ENCODE assay signal across 27 cellular contexts in the genomic region with DNA sequence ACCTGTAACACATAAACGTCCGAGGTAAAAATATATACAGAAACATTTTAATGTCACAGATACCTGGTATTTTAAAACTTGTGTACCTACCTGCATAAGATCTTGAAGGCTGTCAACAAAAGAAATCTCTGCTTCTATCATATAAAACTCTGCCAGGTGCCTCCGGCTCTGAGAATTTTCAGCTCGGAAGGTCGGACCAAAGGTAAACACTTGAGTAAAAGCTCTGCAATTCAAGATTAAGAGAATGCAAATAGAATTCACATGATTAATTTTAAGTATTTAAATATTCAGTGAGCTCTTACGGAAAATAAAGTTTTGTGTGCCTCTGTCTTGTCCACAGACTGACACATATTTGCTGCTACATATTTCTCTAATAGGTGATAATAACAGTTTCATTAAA.
"Had no signal": no experiment of that assay in that cellular context is flagged by ENCODE, and none has a peak within 500 bp of the region (broad histone marks: within the 10 kb centered on the region; RNA-seq: fewer than 3 reads in every experiment).

No MANE protein-coding gene starts in this region.

- H3K79me2 ChIP-seq: parathyroid adenoma had no signal

- H3K4me1 ChIP-seq: spleen, testis had no signal

- H3K9ac ChIP-seq: neural progenitor cell, parathyroid adenoma had no signal

- ATAC-seq: natural killer cell; psoas muscle; right cardiac atrium; sciatic nerve; stimulated activated memory B cell treated with anti-CD40 and anti-IgM and Interleukin-4, amounts not matched to agents 10 μg/mL and 1 μg/mL and 100 μg/mL, for 72 hours; stimulated activated naive CD8-positive, alpha-beta T cell treated with anti-CD3 and anti-CD28 coated beads, Interleukin-15, amount 100 ng/mL, for 72 hours; stimulated activated naive CD8-positive, alpha-beta T cell treated with anti-CD3 and anti-CD28 coated beads, Interleukin-15, Interleukin-2, amounts not matched to agents 100 U/mL and 50 U/mL, for 24 hours had no signal

- H3K27ac ChIP-seq: neural progenitor cell, ovary, parathyroid adenoma, psoas muscle, skin epidermis, spleen, suprapubic skin, testis, tibial artery, transverse colon, vagina had no signal

- H3K9me3 ChIP-seq: ovary, psoas muscle, spleen, suprapubic skin, testis, tibial artery, transverse colon, vagina had no signal

- H3K4me3 ChIP-seq: neural progenitor cell, ovary, psoas muscle, skin epidermis, smooth muscle cell, spleen, suprapubic skin, testis, tibial artery, transverse colon, vagina had no signal

- H3K27me3 ChIP-seq: neural progenitor cell, ovary, spleen, suprapubic skin, testis, tibial artery, transverse colon, vagina had no signal

- H3K36me3 ChIP-seq: neural progenitor cell, ovary, transverse colon had no signal

- H2AFZ ChIP-seq: neural progenitor cell, parathyroid adenoma had no signal

- H3K4me2 ChIP-seq: neural progenitor cell, smooth muscle cell had no signal

- DNase-seq: natural killer cell; occipital lobe; ovary; posterior cingulate gyrus; psoas muscle; right cardiac atrium; spleen; stimulated activated CD4-positive, alpha-beta T cell treated with anti-CD3 and anti-CD28 coated beads, Interleukin-12 subunit alpha, Interleukin-12 subunit beta, amount 100 ng/mL, for 4 hours; stimulated activated CD4-positive, alpha-beta T cell treated with anti-CD3 and anti-CD28 coated beads, Interleukin-1b, Interleukin-23, amount 100 ng/mL, for 48 hours; stimulated activated CD4-positive, alpha-beta T cell treated with anti-CD3 and anti-CD28 coated beads, Interleukin-4, amount 100 ng/mL, for 1 hour; stimulated activated CD4-positive, alpha-beta T cell treated with anti-CD3 and anti-CD28 coated beads, Interleukin-4, amount 100 ng/mL, for 4 hours; stimulated activated CD8-positive, alpha-beta memory T cell treated with anti-CD3 and anti-CD28 coated beads, Interleukin-4, amount 100 ng/mL, for 48 hours; stimulated activated naive CD4-positive, alpha-beta T cell; stimulated activated naive CD8-positive, alpha-beta T cell treated with anti-CD3 and anti-CD28 coated beads, Interleukin-15, amount 100 ng/mL, for 72 hours; stimulated activated naive CD8-positive, alpha-beta T cell treated with anti-CD3 and anti-CD28 coated beads, Interleukin-15, Interleukin-2, amounts not matched to agents 100 U/mL and 50 U/mL, for 24 hours; substantia nigra; testis; tibial artery; transverse colon had no signal
